In the genomic region with DNA sequence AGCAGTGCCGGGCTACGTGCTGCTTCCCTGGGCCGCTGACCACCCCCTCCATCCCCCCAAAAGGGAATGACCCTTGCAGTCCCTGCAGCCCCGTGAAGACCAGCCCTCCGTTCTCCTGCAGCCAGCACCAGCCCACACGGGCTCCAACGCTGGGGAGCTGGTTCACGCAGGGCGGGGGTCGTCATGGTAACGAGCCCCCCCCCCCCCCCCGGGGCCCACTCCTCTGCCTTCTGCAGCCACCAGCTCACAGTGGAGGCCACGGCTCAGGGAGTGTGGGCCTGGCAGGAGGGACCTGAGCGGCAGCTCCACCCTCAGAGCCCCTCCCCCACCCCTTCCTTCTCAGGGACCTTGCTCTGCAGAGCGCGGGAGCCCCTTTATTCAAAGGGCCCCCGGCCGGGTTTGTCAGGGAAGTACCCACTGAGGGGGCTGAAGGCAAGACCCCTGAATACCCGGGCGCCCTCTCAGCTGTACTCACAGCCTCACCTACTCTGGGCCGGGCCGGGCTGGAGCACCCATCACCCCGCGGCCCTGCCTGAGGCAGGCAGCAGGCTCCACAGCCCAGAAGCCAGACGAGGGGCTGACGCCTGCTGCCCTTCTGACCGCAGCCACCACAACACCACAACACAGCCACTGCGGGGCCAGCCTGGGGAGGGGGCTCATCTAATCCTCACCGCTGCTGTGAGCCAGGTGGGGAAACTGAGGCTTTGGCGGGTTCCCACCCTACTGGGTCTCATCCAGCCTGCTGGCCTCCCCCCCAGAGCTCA, we compare ENCODE assay signal across 1 cellular context.
TF ChIP-seq lines count a peak whose summit lies in the region.

No MANE protein-coding gene starts in this region.

TF ChIP-seq in GM23338, 12 proteins besides CTCF, POLR2A, EP300 and RAD21:
- TF ChIP-seq EZH2phosphoT487 (IDR thresholded peaks at IDR 0.05; ENCODE audit: unreplicated experiment) (no peak), POLR2AphosphoS5 (IDR thresholded peaks at IDR 0.05; ENCODE audit: low read depth) (no peak), ZNF114 (CRISPR knock-in tag; IDR thresholded peaks at IDR 0.05) (no peak), ZNF331 (CRISPR knock-in tag; IDR thresholded peaks at IDR 0.05; ENCODE audit: low read depth) (no peak), CREB1 (CRISPR knock-in tag; IDR thresholded peaks at IDR 0.05; ENCODE audit: low read depth) (no peak), STAT1 (IDR thresholded peaks at IDR 0.05; ENCODE audit: unreplicated experiment) (no peak), EZH2 (IDR thresholded peaks at IDR 0.05; ENCODE audit: low read depth, unreplicated experiment) (no peak), ETS1 (IDR thresholded peaks at IDR 0.05) (no peak), NANOG (IDR thresholded peaks at IDR 0.05; ENCODE audit: borderline replicate concordance) (no peak), JUNB (IDR thresholded peaks at IDR 0.05; ENCODE audit: unreplicated experiment) (no peak)
- TF ChIP-seq, protein P1, sequence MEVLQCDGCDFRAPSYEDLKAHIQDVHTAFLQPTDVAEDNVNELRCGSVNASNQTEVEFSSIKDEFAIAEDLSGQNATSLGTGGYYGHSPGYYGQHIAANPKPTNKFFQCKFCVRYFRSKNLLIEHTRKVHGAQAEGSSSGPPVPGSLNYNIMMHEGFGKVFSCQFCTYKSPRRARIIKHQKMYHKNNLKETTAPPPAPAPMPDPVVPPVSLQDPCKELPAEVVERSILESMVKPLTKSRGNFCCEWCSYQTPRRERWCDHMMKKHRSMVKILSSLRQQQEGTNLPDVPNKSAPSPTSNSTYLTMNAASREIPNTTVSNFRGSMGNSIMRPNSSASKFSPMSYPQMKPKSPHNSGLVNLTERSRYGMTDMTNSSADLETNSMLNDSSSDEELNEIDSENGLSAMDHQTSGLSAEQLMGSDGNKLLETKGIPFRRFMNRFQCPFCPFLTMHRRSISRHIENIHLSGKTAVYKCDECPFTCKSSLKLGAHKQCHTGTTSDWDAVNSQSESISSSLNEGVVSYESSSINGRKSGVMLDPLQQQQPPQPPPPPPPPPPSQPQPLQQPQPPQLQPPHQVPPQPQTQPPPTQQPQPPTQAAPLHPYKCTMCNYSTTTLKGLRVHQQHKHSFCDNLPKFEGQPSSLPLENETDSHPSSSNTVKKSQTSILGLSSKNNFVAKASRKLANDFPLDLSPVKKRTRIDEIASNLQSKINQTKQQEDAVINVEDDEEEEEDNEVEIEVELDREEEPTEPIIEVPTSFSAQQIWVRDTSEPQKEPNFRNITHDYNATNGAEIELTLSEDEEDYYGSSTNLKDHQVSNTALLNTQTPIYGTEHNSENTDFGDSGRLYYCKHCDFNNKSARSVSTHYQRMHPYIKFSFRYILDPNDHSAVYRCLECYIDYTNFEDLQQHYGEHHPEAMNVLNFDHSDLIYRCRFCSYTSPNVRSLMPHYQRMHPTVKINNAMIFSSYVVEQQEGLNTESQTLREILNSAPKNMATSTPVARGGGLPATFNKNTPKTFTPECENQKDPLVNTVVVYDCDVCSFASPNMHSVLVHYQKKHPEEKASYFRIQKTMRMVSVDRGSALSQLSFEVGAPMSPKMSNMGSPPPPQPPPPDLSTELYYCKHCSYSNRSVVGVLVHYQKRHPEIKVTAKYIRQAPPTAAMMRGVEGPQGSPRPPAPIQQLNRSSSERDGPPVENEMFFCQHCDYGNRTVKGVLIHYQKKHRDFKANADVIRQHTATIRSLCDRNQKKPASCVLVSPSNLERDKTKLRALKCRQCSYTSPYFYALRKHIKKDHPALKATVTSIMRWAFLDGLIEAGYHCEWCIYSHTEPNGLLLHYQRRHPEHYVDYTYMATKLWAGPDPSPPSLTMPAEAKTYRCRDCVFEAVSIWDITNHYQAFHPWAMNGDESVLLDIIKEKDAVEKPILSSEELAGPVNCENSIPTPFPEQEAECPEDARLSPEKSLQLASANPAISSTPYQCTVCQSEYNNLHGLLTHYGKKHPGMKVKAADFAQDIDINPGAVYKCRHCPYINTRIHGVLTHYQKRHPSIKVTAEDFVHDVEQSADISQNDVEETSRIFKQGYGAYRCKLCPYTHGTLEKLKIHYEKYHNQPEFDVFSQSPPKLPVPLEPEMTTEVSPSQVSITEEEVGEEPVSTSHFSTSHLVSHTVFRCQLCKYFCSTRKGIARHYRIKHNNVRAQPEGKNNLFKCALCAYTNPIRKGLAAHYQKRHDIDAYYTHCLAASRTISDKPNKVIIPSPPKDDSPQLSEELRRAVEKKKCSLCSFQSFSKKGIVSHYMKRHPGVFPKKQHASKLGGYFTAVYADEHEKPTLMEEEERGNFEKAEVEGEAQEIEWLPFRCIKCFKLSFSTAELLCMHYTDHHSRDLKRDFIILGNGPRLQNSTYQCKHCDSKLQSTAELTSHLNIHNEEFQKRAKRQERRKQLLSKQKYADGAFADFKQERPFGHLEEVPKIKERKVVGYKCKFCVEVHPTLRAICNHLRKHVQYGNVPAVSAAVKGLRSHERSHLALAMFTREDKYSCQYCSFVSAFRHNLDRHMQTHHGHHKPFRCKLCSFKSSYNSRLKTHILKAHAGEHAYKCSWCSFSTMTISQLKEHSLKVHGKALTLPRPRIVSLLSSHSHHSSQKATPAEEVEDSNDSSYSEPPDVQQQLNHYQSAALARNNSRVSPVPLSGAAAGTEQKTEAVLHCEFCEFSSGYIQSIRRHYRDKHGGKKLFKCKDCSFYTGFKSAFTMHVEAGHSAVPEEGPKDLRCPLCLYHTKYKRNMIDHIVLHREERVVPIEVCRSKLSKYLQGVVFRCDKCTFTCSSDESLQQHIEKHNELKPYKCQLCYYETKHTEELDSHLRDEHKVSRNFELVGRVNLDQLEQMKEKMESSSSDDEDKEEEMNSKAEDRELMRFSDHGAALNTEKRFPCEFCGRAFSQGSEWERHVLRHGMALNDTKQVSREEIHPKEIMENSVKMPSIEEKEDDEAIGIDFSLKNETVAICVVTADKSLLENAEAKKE (CRISPR knock-in tag; IDR thresholded peaks at IDR 0.05) = no peak
- TF ChIP-seq, protein P2, sequence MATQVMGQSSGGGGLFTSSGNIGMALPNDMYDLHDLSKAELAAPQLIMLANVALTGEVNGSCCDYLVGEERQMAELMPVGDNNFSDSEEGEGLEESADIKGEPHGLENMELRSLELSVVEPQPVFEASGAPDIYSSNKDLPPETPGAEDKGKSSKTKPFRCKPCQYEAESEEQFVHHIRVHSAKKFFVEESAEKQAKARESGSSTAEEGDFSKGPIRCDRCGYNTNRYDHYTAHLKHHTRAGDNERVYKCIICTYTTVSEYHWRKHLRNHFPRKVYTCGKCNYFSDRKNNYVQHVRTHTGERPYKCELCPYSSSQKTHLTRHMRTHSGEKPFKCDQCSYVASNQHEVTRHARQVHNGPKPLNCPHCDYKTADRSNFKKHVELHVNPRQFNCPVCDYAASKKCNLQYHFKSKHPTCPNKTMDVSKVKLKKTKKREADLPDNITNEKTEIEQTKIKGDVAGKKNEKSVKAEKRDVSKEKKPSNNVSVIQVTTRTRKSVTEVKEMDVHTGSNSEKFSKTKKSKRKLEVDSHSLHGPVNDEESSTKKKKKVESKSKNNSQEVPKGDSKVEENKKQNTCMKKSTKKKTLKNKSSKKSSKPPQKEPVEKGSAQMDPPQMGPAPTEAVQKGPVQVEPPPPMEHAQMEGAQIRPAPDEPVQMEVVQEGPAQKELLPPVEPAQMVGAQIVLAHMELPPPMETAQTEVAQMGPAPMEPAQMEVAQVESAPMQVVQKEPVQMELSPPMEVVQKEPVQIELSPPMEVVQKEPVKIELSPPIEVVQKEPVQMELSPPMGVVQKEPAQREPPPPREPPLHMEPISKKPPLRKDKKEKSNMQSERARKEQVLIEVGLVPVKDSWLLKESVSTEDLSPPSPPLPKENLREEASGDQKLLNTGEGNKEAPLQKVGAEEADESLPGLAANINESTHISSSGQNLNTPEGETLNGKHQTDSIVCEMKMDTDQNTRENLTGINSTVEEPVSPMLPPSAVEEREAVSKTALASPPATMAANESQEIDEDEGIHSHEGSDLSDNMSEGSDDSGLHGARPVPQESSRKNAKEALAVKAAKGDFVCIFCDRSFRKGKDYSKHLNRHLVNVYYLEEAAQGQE (IDR thresholded peaks at IDR 0.05; ENCODE audit: unreplicated experiment) = no peak
TF ChIP-seq in GM23338: peak in this region for 0.
